14 cellular contexts compared by ENCODE assay signal in the genomic region with DNA sequence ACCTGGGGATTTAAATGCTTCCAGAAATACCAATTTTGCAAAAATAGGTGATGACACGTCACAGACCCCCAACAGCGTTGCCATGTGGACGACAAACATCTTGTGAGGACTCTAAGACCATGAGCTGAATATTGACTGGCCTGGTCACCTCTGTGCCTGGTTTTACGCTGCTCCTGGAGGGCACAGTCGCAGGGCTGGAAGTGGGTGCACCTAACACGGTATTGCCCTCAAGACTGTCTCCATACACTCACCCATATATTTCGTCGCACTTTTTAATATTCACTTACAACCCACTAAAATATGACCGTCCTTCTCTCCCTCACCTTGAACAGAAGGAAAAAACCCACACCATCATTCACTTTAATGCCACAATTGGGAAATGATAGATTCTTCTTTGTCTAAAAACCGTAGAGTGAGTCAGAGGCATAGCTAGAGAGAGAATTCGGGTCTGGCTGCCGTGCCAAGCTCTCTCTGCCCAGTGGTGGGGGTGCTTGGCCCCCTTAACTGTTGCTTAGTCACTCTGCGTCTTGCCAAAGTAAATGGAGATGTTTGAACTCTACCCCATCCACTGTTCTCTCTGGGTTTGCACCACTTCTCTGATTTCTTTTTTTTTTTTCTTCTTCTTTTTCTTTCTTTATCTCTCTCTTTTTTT. TPM values are rescaled to one million over a fixed set of nuclear protein-coding genes. Genes with fewer than 3 reads are reported as not detected.
DNase-seq lines count a peak whose midpoint lies in the region; ATAC-seq, FAIRE-seq and TF ChIP-seq lines count a peak whose summit lies in the region.
"Had no signal": no experiment of that assay in that cellular context is flagged by ENCODE, and none has a peak within 500 bp of the region (broad histone marks: within the 10 kb centered on the region; RNA-seq: fewer than 3 reads in every experiment).

No MANE protein-coding gene starts in this region.

- no TSS peak for BruUV-seq in HepG2 (replicated peaks; lab: Mats Ljungman, UMichigan)

- no peak for FAIRE-seq in HepG2 (lab: Jason Lieb, UNC)

- H3K4me1 ChIP-seq in HepG2 (ENCODE audit: insufficient read depth, low read length) (no peaks in the 10 kb centered on the region), right lobe of liver (no peaks in the 10 kb centered on the region), SK-N-SH (ENCODE audit: control insufficient read depth in 1 of 2, insufficient read depth in 2 of 2, low read depth in 1 of 2, low read length in 1 of 2) (peaks cover 0 to 4% of the 10 kb centered on the region in 2 experiments; a peak in 1 of 4 replicates)
- H3K4me1 ChIP-seq: colonic mucosa had no signal

- POLR2A ChIA-PET in HepG2 (lab: Yijun Ruan, JAX), result no interaction called here
- POLR2A ChIA-PET in SK-N-SH (lab: Yijun Ruan, JAX), result interaction anchor here (0.5 kb wide), 1 partner anchor 187 kb away, joined by 4 read pairs; no protein-coding TSS in a partner anchor

- no peak overlapping the region for H3K27ac ChIP-seq in HepG2 (ENCODE audit: extremely low read length, insufficient read depth, low read length)
- H3K27ac ChIP-seq in right lobe of liver, result no peak overlapping the region
- peak overlapping the region in 1 of 2 experiments; percentile 54; a peak in 2 of 4 replicates for H3K27ac ChIP-seq in SK-N-SH (ENCODE audit: low read depth in 2 of 2, low read length in 1 of 2)
- H3K27ac ChIP-seq: colonic mucosa had no signal

- 35% methylated on average over 12 of the region's 13 CpGs for WGBS in HepG2 (ENCODE audit: low lambda C conversion rate)
- WGBS in right lobe of liver (ENCODE audit: insufficient coverage, low coverage, low lambda C conversion rate, missing lambda C conversion rate), result 76% methylated on average over 10 of the region's 13 CpGs
- 68% methylated on average over 13 of the region's 13 CpGs for WGBS in SK-N-SH (ENCODE audit: low lambda C conversion rate)

- no peak overlapping the region for H3K4me3 ChIP-seq in HepG2 (replicated peaks in 1 of 3; ENCODE audit: insufficient read depth in 1 of 3, low read depth in 2 of 3, low read length in 3 of 3)
- H3K4me3 ChIP-seq in right lobe of liver, result no peak overlapping the region
- no peak overlapping the region for H3K4me3 ChIP-seq in SK-N-SH (ENCODE audit: low read depth in 2 of 2, low read length in 1 of 2)
- H3K4me3 ChIP-seq in fibroblast of pulmonary artery (replicated peaks; ENCODE audit: low read depth, low read length), result no peak overlapping the region
- H3K4me3 ChIP-seq: colonic mucosa had no signal

- H3K4me2 ChIP-seq in HepG2 (ENCODE audit: low read depth, low read length), result no peak overlapping the region
- 0 out of 2 replicates have a peak overlapping the region, but pooled peaks have one; percentile 28 for H3K4me2 ChIP-seq in SK-N-SH

- TF ChIP-seq EP300 in HepG2 (IDR thresholded peaks at IDR 0.05; ENCODE audit: low read depth in 2 of 2, low read length in 2 of 2) (no peak), HepG2 (CRISPR knock-in tag; IDR thresholded peaks at IDR 0.05; ENCODE audit: borderline replicate concordance) (no peak), SK-N-SH (IDR thresholded peaks at IDR 0.05; ENCODE audit: borderline replicate concordance in 1 of 2, low read depth in 1 of 2, low read length in 1 of 2) (peak in 1 of 2 experiments; percentile 55; a peak in 1 of 4 replicates)

- ATAC-seq in HepG2 (no peak), right lobe of liver (no peak), GM21367 (IDR thresholded peaks at IDR 0.05; ENCODE audit: unreplicated experiment) (no peak), GM19467 (IDR thresholded peaks at IDR 0.05; ENCODE audit: unreplicated experiment) (no peak)

- TF ChIP-seq CTCF in HepG2 (CRISPR knock-in tag; IDR thresholded peaks at IDR 0.05) (no peak), right lobe of liver (IDR thresholded peaks at IDR 0.05) (no peak), SK-N-SH (IDR thresholded peaks at IDR 0.05) (no peak), fibroblast of pulmonary artery (IDR thresholded peaks at IDR 0.05; ENCODE audit: low read length, missing control alignments) (no peak)

- H3K79me2 ChIP-seq in HepG2 (ENCODE audit: insufficient read depth, low read length) (no peaks in the 10 kb centered on the region), SK-N-SH (ENCODE audit: insufficient read depth) (no peaks in the 10 kb centered on the region)

- CTCF ChIA-PET in HepG2 (lab: Yijun Ruan, JAX; ENCODE audit: low intra/inter-chr PET ratio, low total read pairs) (no interaction called here), SK-N-SH (lab: Yijun Ruan, JAX) (no interaction called here)

- H4K20me1 ChIP-seq in HepG2 (ENCODE audit: insufficient read depth, low read length) (no peaks in the 10 kb centered on the region), SK-N-SH (ENCODE audit: insufficient read depth) (no peaks in the 10 kb centered on the region)

- DNase-seq in HepG2 (ENCODE audit: low spot score) (no peak), right lobe of liver (no peak), SK-N-SH (no peak), fibroblast of pulmonary artery (ENCODE audit: low read depth) (peak; percentile 75), NCI-H146 (lab: John Stamatoyannopoulos, UW) (no peak), SK-N-DZ (ENCODE audit: low spot score) (no peak)
- DNase-seq: activated naive CD4-positive, alpha-beta T cell treated with anti-CD3 and anti-CD28 coated beads, Interleukin-2, amount 10 ng/mL, durations not matched to agents 7 days and 5 days; NCI-H1417 treated with DMSO at 0.1 percent for 48 hours; NCI-H510A; RPMI8226; stimulated activated CD4-positive, alpha-beta T cell treated with anti-CD3 and anti-CD28 coated beads, Interleukin-15, amount 100 ng/mL, for 24 hours had no signal

- H3K27me3 ChIP-seq in HepG2 (ENCODE audit: control insufficient read depth in 1 of 2, insufficient read depth in 2 of 2, low read length in 2 of 2), result peaks cover 0 to 14% of the 10 kb centered on the region in 2 experiments; a peak in 2 of 5 replicates
- H3K27me3 ChIP-seq in right lobe of liver, result no peaks in the 10 kb centered on the region
- H3K27me3 ChIP-seq in SK-N-SH (ENCODE audit: insufficient read depth), result no peaks in the 10 kb centered on the region
- H3K27me3 ChIP-seq: colonic mucosa had no signal

- TF ChIP-seq RAD21 in HepG2 (CRISPR knock-in tag; IDR thresholded peaks at IDR 0.05) (no peak), SK-N-SH (IDR thresholded peaks at IDR 0.05; ENCODE audit: low read length) (no peak)

- H3K9ac ChIP-seq in HepG2 (ENCODE audit: insufficient read depth, low read depth, low read length), result no peak overlapping the region
- H3K9ac ChIP-seq in SK-N-SH, result no peak overlapping the region

- no peaks in the 10 kb centered on the region for H3K36me3 ChIP-seq in HepG2 (replicated peaks in 1 of 2; ENCODE audit: control insufficient read depth in 1 of 2, insufficient read depth in 2 of 2, low read length in 2 of 2)
- H3K36me3 ChIP-seq in right lobe of liver, result no peaks in the 10 kb centered on the region
- H3K36me3 ChIP-seq in SK-N-SH (replicated peaks in 1 of 2; ENCODE audit: control insufficient read depth in 1 of 2, insufficient read depth in 2 of 2, low read length in 1 of 2), result no peaks in the 10 kb centered on the region
- H3K36me3 ChIP-seq: colonic mucosa had no signal

- H3K9me2 ChIP-seq in SK-N-SH, result no peaks in the 10 kb centered on the region

- TF ChIP-seq POLR2A in HepG2 (IDR thresholded peaks at IDR 0.05; ENCODE audit: insufficient read depth in 1 of 2, low read depth in 2 of 2, low read length in 2 of 2) (no peak), right lobe of liver (IDR thresholded peaks at IDR 0.05) (no peak)

- no peak overlapping the region for H2AFZ ChIP-seq in HepG2 (ENCODE audit: low read length)
- H2AFZ ChIP-seq in SK-N-SH (ENCODE audit: low read depth), result no peak overlapping the region

- H3F3A ChIP-seq in SK-N-SH (replicated peaks; ENCODE audit: insufficient read depth), result peaks cover 9% of the 10 kb centered on the region

- in situ Hi-C loops in HepG2 (cut with HindIII; ENCODE audit: extremely low pct_ligation_motif_present, low pct_unique_long_range_greater_than_20kb), result no loop called here

- H3K9me3 ChIP-seq in HepG2 (ENCODE audit: low read length) (no peaks in the 10 kb centered on the region), right lobe of liver (no peaks in the 10 kb centered on the region), SK-N-SH (no peaks in the 10 kb centered on the region)
- H3K9me3 ChIP-seq: colonic mucosa had no signal

- intact Hi-C loops in HepG2 (cut with micrococcal nuclease; ENCODE audit: unreplicated experiment) (no loop called here), right lobe of liver (cut with DNase I) (loop anchor here (10.0 kb wide), 2 partner anchors 219 to 229 kb away; no protein-coding TSS in a partner anchor)

RNA-seq across cellular contexts. Expression of gene UTS2, which starts 40.8 kb away (rescaled TPM):
- total RNA-seq in HepG2 (2016; rRNA removed; fragmentation: Illumina TruSeq; extraction: Trizol) (not detected in 2 replicates), right lobe of liver (not detected)
- total RNA-seq in HepG2 (2016; cell fraction: cytosol; rRNA removed; fragmentation: Illumina TruSeq; extraction: Trizol; ENCODE audit: low read depth), result not detected in 2 replicates
- not detected in 2 replicates for total RNA-seq in HepG2 (2016; cell fraction: insoluble cytoplasmic fraction; rRNA removed; fragmentation: Illumina TruSeq; extraction: Trizol)
- total RNA-seq in HepG2 (2016; cell fraction: membrane; rRNA removed; fragmentation: Illumina TruSeq; extraction: Trizol), result not detected in 2 replicates
- total RNA-seq in HepG2 (2016; cell fraction: nucleus; rRNA removed; fragmentation: Illumina TruSeq; extraction: Trizol), result not detected in 2 replicates
- polyA plus RNA-seq in HepG2 (2011; rRNA removed) (not detected in 2 replicates), SK-N-SH (2012; rRNA removed) (0.13 TPM in 1 of 2 replicates, not detected in the other)
- polyA plus RNA-seq in HepG2 (2011; cell fraction: cytosol; rRNA removed), result not detected in 2 replicates
- polyA plus RNA-seq in HepG2 (2011; cell fraction: nucleus; rRNA removed), result not detected in 2 replicates
- polyA plus RNA-seq in HepG2 (2012), result not detected in 2 replicates
- not detected in 2 replicates for polyA plus RNA-seq in HepG2 (2016; cell fraction: cytosol; fragmentation: Illumina TruSeq; extraction: Trizol; ENCODE audit: low read depth)
- not detected in 2 replicates for polyA plus RNA-seq in HepG2 (2016; cell fraction: insoluble cytoplasmic fraction; fragmentation: Illumina TruSeq; extraction: Trizol; ENCODE audit: low read depth)
- not detected in 2 replicates for polyA plus RNA-seq in HepG2 (2016; cell fraction: membrane; fragmentation: Illumina TruSeq; extraction: Trizol; ENCODE audit: low read depth)
- not detected in 2 replicates for polyA plus RNA-seq in HepG2 (2016; cell fraction: nucleus; fragmentation: Illumina TruSeq; extraction: Trizol; ENCODE audit: insufficient read depth, low read depth)
- not detected in 2 replicates for polyA minus RNA-seq in HepG2 (2011; rRNA and poly(A)+ RNA removed; ENCODE audit: low replicate concordance)
- polyA minus RNA-seq in HepG2 (2011; cell fraction: cytosol; rRNA and poly(A)+ RNA removed), result not detected in 2 replicates
- not detected in 2 replicates for polyA minus RNA-seq in HepG2 (2011; cell fraction: nucleus; rRNA and poly(A)+ RNA removed)
- 0.07 and 0.12 TPM in 2 replicates for polyA plus RNA-seq in SK-N-SH (2012; cell fraction: cytosol; rRNA removed)
- 0.04 TPM in 1 of 2 replicates, not detected in the other for polyA plus RNA-seq in SK-N-SH (2012; cell fraction: nucleus; rRNA removed)
- polyA plus RNA-seq in SK-N-DZ (2014; cell fraction: cytosol; rRNA removed), result not detected in 2 replicates
- polyA plus RNA-seq in SK-N-DZ (2014; cell fraction: nucleus; rRNA removed), result not detected in 2 replicates

RNA-seq across cellular contexts. Expression of gene TNFRSF9, which starts 47.0 kb away (rescaled TPM):
- total RNA-seq in HepG2 (2016; rRNA removed; fragmentation: Illumina TruSeq; extraction: Trizol) (0.07 TPM in 2 replicates), right lobe of liver (under 1 TPM in 4 of 6 experiments, not detected in 2; 0.06 to 0.22 (median 0.10) TPM)
- total RNA-seq in HepG2 (2016; cell fraction: cytosol; rRNA removed; fragmentation: Illumina TruSeq; extraction: Trizol; ENCODE audit: low read depth), result not detected in 2 replicates
- total RNA-seq in HepG2 (2016; cell fraction: insoluble cytoplasmic fraction; rRNA removed; fragmentation: Illumina TruSeq; extraction: Trizol), result 0.11 and 0.12 TPM in 2 replicates
- total RNA-seq in HepG2 (2016; cell fraction: membrane; rRNA removed; fragmentation: Illumina TruSeq; extraction: Trizol), result 0.03 and 0.15 TPM in 2 replicates
- total RNA-seq in HepG2 (2016; cell fraction: nucleus; rRNA removed; fragmentation: Illumina TruSeq; extraction: Trizol), result not detected in 2 replicates
- polyA plus RNA-seq in HepG2 (2011; rRNA removed) (not detected in 2 replicates), SK-N-SH (2012; rRNA removed) (2.9 and 5.1 TPM in 2 replicates)
- polyA plus RNA-seq in HepG2 (2011; cell fraction: cytosol; rRNA removed), result 0.03 TPM in 1 of 2 replicates, not detected in the other
- not detected in 2 replicates for polyA plus RNA-seq in HepG2 (2011; cell fraction: nucleus; rRNA removed)
- polyA plus RNA-seq in HepG2 (2012), result not detected in 2 replicates
- polyA plus RNA-seq in HepG2 (2016; cell fraction: cytosol; fragmentation: Illumina TruSeq; extraction: Trizol; ENCODE audit: low read depth), result not detected in 2 replicates
- polyA plus RNA-seq in HepG2 (2016; cell fraction: insoluble cytoplasmic fraction; fragmentation: Illumina TruSeq; extraction: Trizol; ENCODE audit: low read depth), result 0.16 TPM in 1 of 2 replicates, not detected in the other
- polyA plus RNA-seq in HepG2 (2016; cell fraction: membrane; fragmentation: Illumina TruSeq; extraction: Trizol; ENCODE audit: low read depth), result 0.05 TPM in 1 of 2 replicates, not detected in the other
- 0.07 TPM in 1 of 2 replicates, not detected in the other for polyA plus RNA-seq in HepG2 (2016; cell fraction: nucleus; fragmentation: Illumina TruSeq; extraction: Trizol; ENCODE audit: insufficient read depth, low read depth)
- 1.3 TPM in 1 of 2 replicates, not detected in the other for polyA minus RNA-seq in HepG2 (2011; rRNA and poly(A)+ RNA removed; ENCODE audit: low replicate concordance)
- polyA minus RNA-seq in HepG2 (2011; cell fraction: cytosol; rRNA and poly(A)+ RNA removed), result not detected in 2 replicates
- not detected in 2 replicates for polyA minus RNA-seq in HepG2 (2011; cell fraction: nucleus; rRNA and poly(A)+ RNA removed)
- polyA plus RNA-seq in SK-N-SH (2012; cell fraction: cytosol; rRNA removed), result 3.1 and 3.8 TPM in 2 replicates
- polyA plus RNA-seq in SK-N-SH (2012; cell fraction: nucleus; rRNA removed), result 2.1 and 2.8 TPM in 2 replicates
- polyA plus RNA-seq in SK-N-DZ (2014; cell fraction: cytosol; rRNA removed), result 0.05 TPM in 1 of 2 replicates, not detected in the other
- 0.37 TPM in 1 of 2 replicates, not detected in the other for polyA plus RNA-seq in SK-N-DZ (2014; cell fraction: nucleus; rRNA removed)

Comparison
In these comparisons a context has a peak if more than half of its experiments do, and no peak if none do; other contexts are left out.
1. Of the 25 proteins assayed by ChIP-seq in both HepG2 and SK-N-SH: peak only in HepG2: none; only in SK-N-SH: FOSL2, JUND, NFIC, PBX3, RXRA and TCF12; in both: none; in neither: 18; mixed calls (peak in some experiments, not most) for 1.